In the genomic region with DNA sequence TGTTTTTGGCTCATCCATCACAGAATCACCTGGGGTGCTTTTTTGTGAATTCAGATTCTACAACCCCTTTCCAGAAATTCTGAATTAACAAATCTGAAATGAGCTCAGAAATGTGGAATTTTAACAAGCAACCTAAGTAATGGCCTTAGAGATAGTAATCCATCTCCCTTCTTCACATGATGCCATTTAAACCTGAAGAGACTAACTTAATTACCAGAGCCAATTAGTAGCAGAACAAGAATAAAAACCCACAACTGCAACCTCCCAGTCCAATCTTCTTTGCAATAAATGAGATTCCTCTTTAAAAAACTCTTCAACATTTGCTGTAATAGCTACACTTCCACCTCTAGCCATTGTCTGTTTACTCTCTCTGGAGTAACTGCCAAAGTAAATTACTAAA, we compare ENCODE assay signal across 15 cellular contexts.
"Had no signal": no experiment of that assay in that cellular context is flagged by ENCODE, and none has a peak within 500 bp of the region (broad histone marks: within the 10 kb centered on the region; RNA-seq: fewer than 3 reads in every experiment).

No MANE protein-coding gene starts in this region.

- DNase-seq: Karpas-422, KG1, NCI-H1092 treated with DMSO at 0.1 percent for 48 hours, NCI-H1436, NCI-H187, NCI-H2029, NCI-H2081 treated with DMSO at 0.1 percent for 48 hours, NCI-H2227 treated with DMSO at 0.1 percent for 48 hours, NCI-H524, NCI-H69, NCI-H774, Right ventricle myocardium superior, RPMI8226, SIG-M5 had no signal

- ATAC-seq: HepG2 had no signal
